37 cellular contexts compared by ENCODE assay signal in the genomic region with DNA sequence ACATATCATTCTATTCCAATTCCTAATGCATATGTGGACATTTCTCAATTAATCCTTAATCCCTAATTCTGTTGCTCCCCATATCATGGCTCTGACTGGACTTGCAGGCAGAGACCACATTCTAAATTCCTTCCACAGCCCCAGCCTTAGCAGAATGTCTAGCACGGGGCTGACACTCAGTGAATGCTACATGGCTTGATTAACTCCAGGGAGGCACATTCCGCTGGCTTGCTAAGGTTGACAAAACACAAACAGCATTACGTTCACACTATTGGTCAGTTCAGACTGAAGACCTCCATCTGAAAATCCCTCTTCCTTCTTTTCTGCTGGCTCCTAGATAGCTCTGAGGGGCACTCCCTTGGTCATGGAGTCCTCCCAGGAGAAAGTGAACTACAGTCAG.
"Had no signal": no experiment of that assay in that cellular context is flagged by ENCODE, and none has a peak within 500 bp of the region (broad histone marks: within the 10 kb centered on the region; RNA-seq: fewer than 3 reads in every experiment).

No MANE protein-coding gene starts in this region.

- ATAC-seq: activated CD4-positive, alpha-beta T cell treated with anti-CD3 and anti-CD28 coated beads for 36 hours; activated CD8-positive, alpha-beta memory T cell treated with anti-CD3 and anti-CD28 coated beads, Interleukin-2, amount 10 ng/mL, durations not matched to agents 7 days and 5 days; activated CD8-positive, alpha-beta T cell treated with anti-CD3 and anti-CD28 coated beads, Interleukin-2, amount 10 ng/mL, durations not matched to agents 7 days and 5 days; activated naive CD8-positive, alpha-beta T cell treated with anti-CD3 and anti-CD28 coated beads, Interleukin-2, amount 50 U/mL, for 24 hours; effector memory CD8-positive, alpha-beta T cell; foreskin keratinocyte; gastrocnemius medialis; T-helper 17 cell had no signal

- H3K36me3 Mint-ChIP-seq: activated CD4-positive, alpha-beta memory T cell treated with anti-CD3 and anti-CD28 coated beads for 36 hours; activated CD8-positive, alpha-beta memory T cell treated with anti-CD3 and anti-CD28 coated beads, Interleukin-2, amount 10 ng/mL, durations not matched to agents 7 days and 5 days; activated naive CD4-positive, alpha-beta T cell treated with anti-CD3 and anti-CD28 coated beads, Interleukin-2, amount 50 U/mL, for 24 hours; activated naive CD8-positive, alpha-beta T cell treated with anti-CD3 and anti-CD28 coated beads for 36 hours had no signal

- H3K9me3 Mint-ChIP-seq: activated CD4-positive, alpha-beta memory T cell treated with anti-CD3 and anti-CD28 coated beads for 36 hours; activated CD4-positive, alpha-beta T cell treated with anti-CD3 and anti-CD28 coated beads, Interleukin-2, amount 10 ng/mL, durations not matched to agents 24 days and 14 days; activated naive CD4-positive, alpha-beta T cell treated with anti-CD3 and anti-CD28 coated beads for 36 hours; activated naive CD4-positive, alpha-beta T cell treated with anti-CD3 and anti-CD28 coated beads, Interleukin-2, amount 50 U/mL, for 24 hours; activated naive CD8-positive, alpha-beta T cell treated with anti-CD3 and anti-CD28 coated beads for 36 hours; activated naive CD8-positive, alpha-beta T cell treated with anti-CD3 and anti-CD28 coated beads, Interleukin-2, amount 50 U/mL, for 24 hours; activated T-helper 1 cell treated with anti-CD3 and anti-CD28 coated beads, Interleukin-12 subunit alpha, Interleukin-12 subunit beta, Interleukin-2, Interleukin-4 antibody, amounts not matched to agents 30 ng/mL and 10 ng/mL and 1 ng/mL, durations not matched to agents 14 hours and 24 hours and 36 hours; activated T-helper 2 cell treated with anti-CD3 and anti-CD28 coated beads, Interferon-gamma antibody, Interleukin-2, Interleukin-4, amounts not matched to agents 10 μg/mL and 5 μg/mL and 100 μg/mL, durations not matched to agents 14 hours and 24 hours and 36 hours; central memory CD8-positive, alpha-beta T cell; T-helper 2 cell treated with Interferon-gamma antibody and Interleukin-4, amounts not matched to agents 5 μg/mL and 100 μg/mL, for 36 hours had no signal

- H3K27me3 Mint-ChIP-seq: activated CD4-positive, alpha-beta T cell treated with anti-CD3 and anti-CD28 coated beads, Interleukin-2, amount 10 ng/mL, durations not matched to agents 24 days and 14 days; activated CD8-positive, alpha-beta memory T cell treated with anti-CD3 and anti-CD28 coated beads, Interleukin-2, amount 10 ng/mL, durations not matched to agents 7 days and 5 days; activated naive CD8-positive, alpha-beta T cell treated with anti-CD3 and anti-CD28 coated beads, Interleukin-2, amount 50 U/mL, for 24 hours; central memory CD8-positive, alpha-beta T cell; effector memory CD8-positive, alpha-beta T cell; T-helper 17 cell had no signal

- DNase-seq: activated CD4-positive, alpha-beta memory T cell treated with anti-CD3 and anti-CD28 coated beads for 36 hours; activated CD4-positive, alpha-beta T cell treated with anti-CD3 and anti-CD28 coated beads for 36 hours; activated CD4-positive, alpha-beta T cell treated with anti-CD3 and anti-CD28 coated beads, Interleukin-2, amount 10 ng/mL, durations not matched to agents 24 days and 14 days; activated CD4-positive, CD25-positive, alpha-beta regulatory T cell; activated CD4-positive, CD25-positive, alpha-beta regulatory T cell treated with anti-CD3 and anti-CD28 coated beads, Interleukin-2, amount 50 U/mL, for 72 hours; activated CD8-positive, alpha-beta memory T cell treated with anti-CD3 and anti-CD28 coated beads, Interleukin-2, amount 10 ng/mL, durations not matched to agents 7 days and 5 days; activated CD8-positive, alpha-beta memory T cell treated with anti-CD3 and anti-CD28 coated beads, Interleukin-2, amount 50 U/mL, for 4 hours; activated CD8-positive, alpha-beta T cell treated with anti-CD3 and anti-CD28 coated beads, Interleukin-2, amount 10 ng/mL, durations not matched to agents 7 days and 5 days; activated effector memory CD4-positive, alpha-beta T cell treated with anti-CD3 and anti-CD28 coated beads, Interleukin-2, amount 50 U/mL, for 16 hours; activated naive CD4-positive, alpha-beta T cell treated with anti-CD3 and anti-CD28 coated beads for 36 hours; activated naive CD8-positive, alpha-beta T cell treated with anti-CD3 and anti-CD28 coated beads for 36 hours; activated naive CD8-positive, alpha-beta T cell treated with anti-CD3 and anti-CD28 coated beads, Interleukin-2, amount 50 U/mL, for 24 hours; activated T-cell treated with anti-CD3 and anti-CD28 coated beads, Interleukin-2, amount 50 U/mL, for 1 hour; activated T-cell treated with anti-CD3 and anti-CD28 coated beads, Interleukin-2, amount 50 U/mL, for 48 hours; adrenal gland; amygdala; aorta; brain microvascular endothelial cell; cortex of kidney; dermis blood vessel endothelial cell; effector CD4-positive, alpha-beta T cell; effector memory CD8-positive, alpha-beta T cell; erythroblast; foreskin keratinocyte; gastrocnemius medialis; glutamatergic neuron; SW 1271; T-helper 1 cell; T-helper 17 cell; T1000; WERI-Rb-1 had no signal

- H3K4me3 ChIP-seq: adrenal gland, esophagus muscularis mucosa, gastrocnemius medialis had no signal

- H3K4me3 Mint-ChIP-seq: activated CD4-positive, alpha-beta memory T cell treated with anti-CD3 and anti-CD28 coated beads for 36 hours; activated CD4-positive, alpha-beta T cell treated with anti-CD3 and anti-CD28 coated beads for 36 hours; activated CD4-positive, alpha-beta T cell treated with anti-CD3 and anti-CD28 coated beads, Interleukin-2, amount 10 ng/mL, durations not matched to agents 24 days and 14 days; activated CD8-positive, alpha-beta memory T cell treated with anti-CD3 and anti-CD28 coated beads, Interleukin-2, amount 10 ng/mL, durations not matched to agents 7 days and 5 days; activated CD8-positive, alpha-beta T cell treated with anti-CD3 and anti-CD28 coated beads, Interleukin-2, amount 10 ng/mL, durations not matched to agents 7 days and 5 days; activated naive CD4-positive, alpha-beta T cell treated with anti-CD3 and anti-CD28 coated beads for 36 hours; activated naive CD4-positive, alpha-beta T cell treated with anti-CD3 and anti-CD28 coated beads, Interleukin-2, amount 50 U/mL, for 24 hours; activated naive CD8-positive, alpha-beta T cell treated with anti-CD3 and anti-CD28 coated beads for 36 hours; activated naive CD8-positive, alpha-beta T cell treated with anti-CD3 and anti-CD28 coated beads, Interleukin-2, amount 50 U/mL, for 24 hours; activated T-helper 1 cell treated with anti-CD3 and anti-CD28 coated beads, Interleukin-12 subunit alpha, Interleukin-12 subunit beta, Interleukin-2, Interleukin-4 antibody, amounts not matched to agents 30 ng/mL and 10 ng/mL and 1 ng/mL, durations not matched to agents 14 hours and 24 hours and 36 hours; central memory CD8-positive, alpha-beta T cell; effector memory CD8-positive, alpha-beta T cell; T-helper 17 cell; T-helper 2 cell treated with Interferon-gamma antibody and Interleukin-4, amounts not matched to agents 5 μg/mL and 100 μg/mL, for 36 hours had no signal

- H3K4me1 ChIP-seq: esophagus muscularis mucosa, foreskin keratinocyte, gastrocnemius medialis had no signal

- H3K27ac Mint-ChIP-seq: activated CD4-positive, alpha-beta memory T cell treated with anti-CD3 and anti-CD28 coated beads for 36 hours; activated CD4-positive, alpha-beta T cell treated with anti-CD3 and anti-CD28 coated beads for 36 hours; activated CD4-positive, alpha-beta T cell treated with anti-CD3 and anti-CD28 coated beads, Interleukin-2, amount 10 ng/mL, durations not matched to agents 24 days and 14 days; activated CD8-positive, alpha-beta memory T cell treated with anti-CD3 and anti-CD28 coated beads, Interleukin-2, amount 10 ng/mL, durations not matched to agents 7 days and 5 days; activated CD8-positive, alpha-beta T cell treated with anti-CD3 and anti-CD28 coated beads, Interleukin-2, amount 10 ng/mL, durations not matched to agents 7 days and 5 days; activated naive CD4-positive, alpha-beta T cell treated with anti-CD3 and anti-CD28 coated beads for 36 hours; activated naive CD4-positive, alpha-beta T cell treated with anti-CD3 and anti-CD28 coated beads, Interleukin-2, amount 50 U/mL, for 24 hours; activated naive CD8-positive, alpha-beta T cell treated with anti-CD3 and anti-CD28 coated beads for 36 hours; activated naive CD8-positive, alpha-beta T cell treated with anti-CD3 and anti-CD28 coated beads, Interleukin-2, amount 50 U/mL, for 24 hours; activated T-helper 1 cell treated with anti-CD3 and anti-CD28 coated beads, Interleukin-12 subunit alpha, Interleukin-12 subunit beta, Interleukin-2, Interleukin-4 antibody, amounts not matched to agents 30 ng/mL and 10 ng/mL and 1 ng/mL, durations not matched to agents 14 hours and 24 hours and 36 hours; activated T-helper 2 cell treated with anti-CD3 and anti-CD28 coated beads, Interferon-gamma antibody, Interleukin-2, Interleukin-4, amounts not matched to agents 10 μg/mL and 5 μg/mL and 100 μg/mL, durations not matched to agents 14 hours and 24 hours and 36 hours; effector memory CD8-positive, alpha-beta T cell; T-helper 17 cell; T-helper 2 cell treated with Interferon-gamma antibody and Interleukin-4, amounts not matched to agents 5 μg/mL and 100 μg/mL, for 36 hours had no signal

- H3K4me1 Mint-ChIP-seq: activated CD4-positive, alpha-beta T cell treated with anti-CD3 and anti-CD28 coated beads for 36 hours; activated CD4-positive, alpha-beta T cell treated with anti-CD3 and anti-CD28 coated beads, Interleukin-2, amount 10 ng/mL, durations not matched to agents 24 days and 14 days; activated CD8-positive, alpha-beta memory T cell treated with anti-CD3 and anti-CD28 coated beads, Interleukin-2, amount 10 ng/mL, durations not matched to agents 7 days and 5 days; activated naive CD4-positive, alpha-beta T cell treated with anti-CD3 and anti-CD28 coated beads, Interleukin-2, amount 50 U/mL, for 24 hours; activated naive CD8-positive, alpha-beta T cell treated with anti-CD3 and anti-CD28 coated beads for 36 hours; activated naive CD8-positive, alpha-beta T cell treated with anti-CD3 and anti-CD28 coated beads, Interleukin-2, amount 50 U/mL, for 24 hours; central memory CD8-positive, alpha-beta T cell; T-helper 17 cell had no signal

- H3K27ac ChIP-seq: adrenal gland, brain microvascular endothelial cell, esophagus muscularis mucosa, foreskin keratinocyte, gastrocnemius medialis, WERI-Rb-1 had no signal

- H3K27me3 ChIP-seq: adrenal gland, brain microvascular endothelial cell, esophagus muscularis mucosa, foreskin keratinocyte, gastrocnemius medialis had no signal

- H3K36me3 ChIP-seq: adrenal gland, brain microvascular endothelial cell, esophagus muscularis mucosa, gastrocnemius medialis, WERI-Rb-1 had no signal
